Comparison of ENCODE assay signal across 21 cellular contexts in the genomic region with DNA sequence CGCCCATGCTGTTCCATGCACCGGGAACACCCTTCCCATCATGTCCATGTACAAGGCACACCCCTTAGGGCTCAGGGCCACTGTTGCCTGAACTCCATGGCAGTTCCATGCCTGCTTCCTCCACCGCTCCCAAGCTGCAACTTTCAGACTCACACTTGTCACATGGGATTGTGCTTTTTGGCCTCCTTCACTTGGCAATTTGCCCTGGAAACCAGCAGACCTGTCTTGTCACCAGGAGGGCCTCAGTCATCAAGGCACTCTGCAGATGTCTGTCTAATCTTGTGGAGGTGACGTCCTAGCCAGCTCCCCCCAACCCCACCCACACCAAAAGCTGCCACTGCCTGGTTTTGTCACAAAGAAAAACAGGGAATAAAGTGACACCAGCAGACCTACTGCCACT.
"Had no signal": no experiment of that assay in that cellular context is flagged by ENCODE, and none has a peak within 500 bp of the region (broad histone marks: within the 10 kb centered on the region; RNA-seq: fewer than 3 reads in every experiment).

No MANE protein-coding gene starts in this region.

- H3K27me3 Mint-ChIP-seq: activated B cell treated with CpG ODN at 0.5 μM for 24 hours; activated CD4-positive, alpha-beta T cell treated with anti-CD3 and anti-CD28 coated beads, Interleukin-2, amount 10 ng/mL, durations not matched to agents 24 days and 14 days; activated naive CD4-positive, alpha-beta T cell treated with anti-CD3 and anti-CD28 coated beads, Interleukin-2, amount 10 ng/mL, durations not matched to agents 7 days and 5 days; naive thymus-derived CD4-positive, alpha-beta T cell; progenitor cell of endocrine pancreas had no signal

- H3K4me1 Mint-ChIP-seq: activated CD4-positive, alpha-beta T cell treated with anti-CD3 and anti-CD28 coated beads, Interleukin-2, amount 10 ng/mL, durations not matched to agents 24 days and 14 days; endodermal cell had no signal

- ATAC-seq: heart left ventricle; left colon; lower lobe of right lung; naive thymus-derived CD4-positive, alpha-beta T cell had no signal

- DNase-seq: activated B cell treated with CpG ODN at 0.5 μM for 24 hours; activated CD4-positive, alpha-beta T cell treated with anti-CD3 and anti-CD28 coated beads, Interleukin-2, amount 10 ng/mL, durations not matched to agents 24 days and 14 days; activated CD8-positive, alpha-beta memory T cell treated with anti-CD3 and anti-CD28 coated beads, Interleukin-2, amount 50 U/mL, for 48 hours; activated naive CD4-positive, alpha-beta T cell treated with anti-CD3 and anti-CD28 coated beads, Interleukin-2, amount 10 ng/mL, durations not matched to agents 7 days and 5 days; dermis blood vessel endothelial cell; endodermal cell; heart left ventricle; left colon; lower lobe of right lung; naive thymus-derived CD4-positive, alpha-beta T cell; occipital lobe; stimulated activated CD4-positive, alpha-beta T cell treated with anti-CD3 and anti-CD28 coated beads, Interleukin-4, amount 100 ng/mL, for 24 hours; stimulated activated naive CD4-positive, alpha-beta T cell treated with Interleukin-2 at 50 U/mL for 16 hours; T-helper 2 cell; transverse colon had no signal

- H3K4me3 Mint-ChIP-seq: activated B cell treated with CpG ODN at 0.5 μM for 24 hours; activated CD4-positive, alpha-beta T cell treated with anti-CD3 and anti-CD28 coated beads, Interleukin-2, amount 10 ng/mL, durations not matched to agents 24 days and 14 days; activated naive CD4-positive, alpha-beta T cell treated with anti-CD3 and anti-CD28 coated beads, Interleukin-2, amount 10 ng/mL, durations not matched to agents 7 days and 5 days; activated T-helper 1 cell treated with anti-CD3 and anti-CD28 coated beads, Interleukin-12 subunit alpha, Interleukin-12 subunit beta, Interleukin-2, Interleukin-4 antibody, amounts not matched to agents 30 ng/mL and 10 ng/mL and 1 ng/mL, durations not matched to agents 14 hours and 24 hours and 36 hours; endodermal cell; naive thymus-derived CD4-positive, alpha-beta T cell had no signal

- H3K27ac ChIP-seq: ascending aorta, breast epithelium, heart left ventricle, lower lobe of right lung, right atrium auricular region, skin epidermis, transverse colon had no signal

- H3K4me1 ChIP-seq: ascending aorta, breast epithelium, heart left ventricle, lower lobe of right lung, right atrium auricular region had no signal

- H3K36me3 ChIP-seq: ascending aorta, breast epithelium, heart left ventricle, lower lobe of right lung, right atrium auricular region, transverse colon had no signal

- H3K27me3 ChIP-seq: ascending aorta, breast epithelium, heart left ventricle, right atrium auricular region, transverse colon had no signal

- H3K27ac Mint-ChIP-seq: activated B cell treated with CpG ODN at 0.5 μM for 24 hours; activated CD4-positive, alpha-beta T cell treated with anti-CD3 and anti-CD28 coated beads, Interleukin-2, amount 10 ng/mL, durations not matched to agents 24 days and 14 days; activated naive CD4-positive, alpha-beta T cell treated with anti-CD3 and anti-CD28 coated beads, Interleukin-2, amount 10 ng/mL, durations not matched to agents 7 days and 5 days; activated T-helper 1 cell treated with anti-CD3 and anti-CD28 coated beads, Interleukin-12 subunit alpha, Interleukin-12 subunit beta, Interleukin-2, Interleukin-4 antibody, amounts not matched to agents 30 ng/mL and 10 ng/mL and 1 ng/mL, durations not matched to agents 14 hours and 24 hours and 36 hours; endodermal cell; progenitor cell of endocrine pancreas had no signal

- H3K4me3 ChIP-seq: ascending aorta, breast epithelium, heart left ventricle, lower lobe of right lung, right atrium auricular region, skin epidermis, transverse colon had no signal

- H3K9me3 ChIP-seq: lower lobe of right lung, transverse colon had no signal
